ENCODE assay signal across 1 cellular context in genomic region chr1:27111771-27112573, GRCh38.
TF ChIP-seq lines count a peak whose summit lies in the region.

No MANE protein-coding gene starts in this region.

TF ChIP-seq in IMR-90, 13 proteins besides CTCF, POLR2A, EP300 and RAD21 (continued from another document):
- TF ChIP-seq USF2 (IDR thresholded peaks at IDR 0.05; ENCODE audit: low read depth, low read length) (peak; percentile 65), MAZ (IDR thresholded peaks at IDR 0.05; ENCODE audit: borderline replicate concordance, low read depth, low read length) (peak; percentile 87), SMC3 (IDR thresholded peaks at IDR 0.05; ENCODE audit: low read depth, low read length) (peak; percentile 31; the same call in 1 of the 2 replicates), NFE2L2 (IDR thresholded peaks at IDR 0.05; ENCODE audit: low read depth, low read length) (peak; percentile 4; the same call in 1 of the 2 replicates), RFX5 (IDR thresholded peaks at IDR 0.05; ENCODE audit: low read depth, low read length) (no peak), CHD1 (IDR thresholded peaks at IDR 0.05; ENCODE audit: low read depth, low read length) (no peak; the same call in 1 of the 2 replicates), MAFK (IDR thresholded peaks at IDR 0.05; ENCODE audit: low read depth, low read length) (0 out of 2 replicates have a peak, but pooled peaks have one; percentile 7)
